ENCODE assay signal across 24 cellular contexts in the genomic region with DNA sequence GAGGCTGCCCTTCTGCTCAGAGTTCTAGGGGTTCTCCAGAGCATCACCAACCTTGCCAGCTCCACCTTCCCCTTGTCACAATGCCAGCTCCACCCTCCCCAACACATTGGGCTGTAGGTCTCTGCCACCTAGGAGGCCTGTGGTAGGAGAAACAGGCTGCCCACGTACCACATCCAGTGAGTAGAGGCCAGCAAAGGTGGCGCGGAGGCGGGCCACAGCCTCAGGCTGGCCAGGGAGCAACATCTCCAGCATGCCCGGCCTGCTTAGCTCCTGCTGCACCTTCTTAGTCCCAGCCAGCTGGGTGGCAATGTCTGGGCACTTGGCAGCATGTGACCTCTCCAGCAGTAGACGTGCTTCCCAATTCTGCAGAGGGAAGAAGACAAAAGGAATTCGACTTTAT. TPM values are rescaled to one million over a fixed set of nuclear protein-coding genes. Genes with fewer than 3 reads are reported as not detected.
A peak's percentile ranks its signal among the peaks of the same experiment; 100 is the strongest.
DNase-seq lines count a peak whose midpoint lies in the region; ATAC-seq, FAIRE-seq and TF ChIP-seq lines count a peak whose summit lies in the region.
"Had no signal": no experiment of that assay in that cellular context is flagged by ENCODE, and none has a peak within 500 bp of the region (broad histone marks: within the 10 kb centered on the region; RNA-seq: fewer than 3 reads in every experiment).

No MANE protein-coding gene starts in this region.

- DNase-seq in left ventricle myocardium superior (no peak), left ventricle myocardium inferior (no peak), K562 (ENCODE audit: extremely low read depth in 1 of 4, low spot score in 3 of 4) (no peak), osteoblast (ENCODE audit: insufficient read length, low spot score, missing footprints) (peak; percentile 8), natural killer cell (no peak), glutamatergic neuron (no peak), COLO668 (lab: John Stamatoyannopoulos, UW; ENCODE audit: unreplicated experiment) (no peak)
- DNase-seq: CD8-positive, alpha-beta T cell; COR-L47; DMS 273 treated with DMSO at 0.1 percent for 48 hours; DMS53; DND-41; EL; GM23248; IMR-90 had no signal

- no peaks in the 10 kb centered on the region for H3K9me3 Mint-ChIP-seq in natural killer cell
- H3K9me3 Mint-ChIP-seq in glutamatergic neuron (ENCODE audit: unreplicated experiment), result no peaks in the 10 kb centered on the region
- H3K9me3 Mint-ChIP-seq: CD8-positive, alpha-beta T cell had no signal

- H4K20me1 ChIP-seq in K562 (replicated peaks; ENCODE audit: control insufficient read depth, insufficient read depth, low read length), result no peaks in the 10 kb centered on the region
- no peaks in the 10 kb centered on the region for H4K20me1 ChIP-seq in osteoblast (ENCODE audit: insufficient read depth, low read length)

- POLR2A ChIA-PET in K562 (lab: Yijun Ruan, JAX), result interaction anchor here (0.7 to 2.8 kb wide), 7 partner anchors 8 to 39 kb away, joined by 3 to 14 read pairs (median 4); a partner anchor contains a TSS

- TF ChIP-seq POLR2A in K562 (conservative IDR thresholded peaks at IDR 0.05), result no peak

- H3K9ac ChIP-seq in K562 (ENCODE audit: insufficient read depth in 1 of 2, low read depth in 2 of 2, low read length in 2 of 2), result no peak overlapping the region
- H3K9ac ChIP-seq: BLaER1 treated with 17β-estradiol and CSF1 and Interleukin-3, amounts not matched to agents 10 nM and 100 nM; GM23248 had no signal

- TF ChIP-seq RAD21 in K562 (CRISPR knock-in tag; conservative IDR thresholded peaks at IDR 0.05 in 1 of 2, IDR thresholded peaks at IDR 0.05 in 1 of 2), result no peak

- 94% methylated on average over 7 of the region's 7 CpGs for WGBS in K562 (ENCODE audit: insufficient coverage, low coverage, missing lambda C conversion rate)

- H3K9me3 ChIP-seq in left ventricle myocardium inferior (replicated peaks) (no peaks in the 10 kb centered on the region), K562 (replicated peaks; ENCODE audit: control insufficient read depth, insufficient read depth, low read depth, low read length) (no peaks in the 10 kb centered on the region), osteoblast (ENCODE audit: low read depth, low read length) (no peaks in the 10 kb centered on the region)
- H3K9me3 ChIP-seq: BLaER1 treated with 17β-estradiol and CSF1 and Interleukin-3, amounts not matched to agents 10 nM and 100 nM; HAP-1 had no signal

- no peak overlapping the region for H3K4me2 ChIP-seq in K562 (ENCODE audit: insufficient read depth, low read length)
- no peak overlapping the region for H3K4me2 ChIP-seq in osteoblast (ENCODE audit: insufficient read depth, low read length)
- H3K4me2 ChIP-seq: BLaER1 treated with 17β-estradiol and CSF1 and Interleukin-3, amounts not matched to agents 10 nM and 100 nM had no signal

- no TSS peak for BruUV-seq in K562 (replicated peaks; lab: Mats Ljungman, UMichigan)

- H3K4me1 ChIP-seq in left ventricle myocardium inferior, result peaks cover 8% of the 10 kb centered on the region
- no peaks in the 10 kb centered on the region for H3K4me1 ChIP-seq in K562 (replicated peaks in 1 of 2; ENCODE audit: control insufficient read depth in 2 of 2, insufficient read depth in 2 of 2, low read length in 2 of 2)
- H3K4me1 ChIP-seq in osteoblast (ENCODE audit: insufficient read depth, low read length), result no peaks in the 10 kb centered on the region
- H3K4me1 ChIP-seq: HAP-1 had no signal

- H3K27me3 Mint-ChIP-seq in natural killer cell (ENCODE audit: low read depth in 2 of 2) (no peaks in the 10 kb centered on the region), glutamatergic neuron (ENCODE audit: unreplicated experiment) (peaks cover 2% of the 10 kb centered on the region)
- H3K27me3 Mint-ChIP-seq: B cell had no signal

- intact Hi-C loops in left ventricle myocardium superior (cut with micrococcal nuclease), result no loop called here
- intact Hi-C loops in left ventricle myocardium inferior (cut with micrococcal nuclease), result no loop called here
- intact Hi-C loops in K562 (cut with micrococcal nuclease), result no loop called here
- intact Hi-C loops in natural killer cell (cut with micrococcal nuclease), result no loop called here

- no peak for TF ChIP-seq CTCF in left ventricle myocardium inferior (IDR thresholded peaks at IDR 0.05; ENCODE audit: borderline replicate concordance)
- TF ChIP-seq CTCF in K562 (IDR thresholded peaks at IDR 0.05 in 2 of 3, conservative IDR thresholded peaks at IDR 0.05 in 1 of 3; ENCODE audit: insufficient read depth in 2 of 3, low read depth in 1 of 3, low read length in 3 of 3), result no peak
- no peak for TF ChIP-seq CTCF in osteoblast (IDR thresholded peaks at IDR 0.05; ENCODE audit: extremely low read depth, low read depth, low read length)
- TF ChIP-seq CTCF in natural killer cell (IDR thresholded peaks at IDR 0.05), result no peak
- TF ChIP-seq CTCF in glutamatergic neuron (IDR thresholded peaks at IDR 0.05; ENCODE audit: partially characterized antibody, unreplicated experiment), result no peak

- H3K9me1 ChIP-seq in K562 (ENCODE audit: control insufficient read depth, insufficient read depth, low read length), result peaks cover 4% of the 10 kb centered on the region

- no peaks in the 10 kb centered on the region for H3K27me3 ChIP-seq in left ventricle myocardium inferior (ENCODE audit: low read depth)
- no peaks in the 10 kb centered on the region for H3K27me3 ChIP-seq in K562 (ENCODE audit: control insufficient read depth in 2 of 2, insufficient read depth in 2 of 2, low read length in 2 of 2)
- no peaks in the 10 kb centered on the region for H3K27me3 ChIP-seq in osteoblast (ENCODE audit: insufficient read depth, low read length)
- H3K27me3 ChIP-seq: BLaER1 treated with 17β-estradiol and CSF1 and Interleukin-3, amounts not matched to agents 10 nM and 100 nM had no signal

- peak; percentile 26 for ATAC-seq in left ventricle myocardium superior
- ATAC-seq in K562, result no peak
- peak; percentile 12 for ATAC-seq in esophagus mucosa
- no peak for ATAC-seq in natural killer cell
- ATAC-seq: CD8-positive, alpha-beta T cell had no signal

- no peak overlapping the region for H3K27ac ChIP-seq in left ventricle myocardium inferior (replicated peaks)
- no peak overlapping the region for H3K27ac ChIP-seq in K562 (ENCODE audit: extremely low read depth, low read depth, low read length)
- H3K27ac ChIP-seq in osteoblast (ENCODE audit: low read depth, low read length), result no peak overlapping the region
- H3K27ac ChIP-seq: BLaER1 treated with 17β-estradiol and CSF1 and Interleukin-3, amounts not matched to agents 10 nM and 100 nM; GM23248; HL-60 had no signal

- H3K27ac Mint-ChIP-seq in natural killer cell (no peak overlapping the region), glutamatergic neuron (ENCODE audit: unreplicated experiment) (no peak overlapping the region)
- H3K27ac Mint-ChIP-seq: B cell; CD8-positive, alpha-beta T cell had no signal

- H3K36me3 Mint-ChIP-seq in natural killer cell (peaks cover 12% of the 10 kb centered on the region), glutamatergic neuron (ENCODE audit: unreplicated experiment) (peaks cover 13% of the 10 kb centered on the region)

- TF ChIP-seq EP300 in K562 (IDR thresholded peaks at IDR 0.05; ENCODE audit: low read length), result no peak

- H3K36me3 ChIP-seq in left ventricle myocardium inferior (peaks cover 41% of the 10 kb centered on the region), K562 (ENCODE audit: control insufficient read depth, insufficient read depth, low read length) (peaks cover 89% of the 10 kb centered on the region; the same call in 2 of the 3 replicates), osteoblast (ENCODE audit: insufficient read depth, low read length) (peaks cover 86% of the 10 kb centered on the region)

- in situ Hi-C loops in K562 (cut with MboI), result no loop called here

- no peak for FAIRE-seq in K562 (lab: Jason Lieb, UNC)
- FAIRE-seq: GM12891 had no signal

- H3K79me2 ChIP-seq in K562 (ENCODE audit: control insufficient read depth, insufficient read depth, low read length) (no peaks in the 10 kb centered on the region), osteoblast (ENCODE audit: insufficient read depth, low read length) (no peaks in the 10 kb centered on the region)

- H3K4me3 Mint-ChIP-seq in natural killer cell (no peak overlapping the region), glutamatergic neuron (ENCODE audit: unreplicated experiment) (no peak overlapping the region)
- H3K4me3 Mint-ChIP-seq: B cell; CD8-positive, alpha-beta T cell had no signal

- H3K4me1 Mint-ChIP-seq in natural killer cell (no peaks in the 10 kb centered on the region), glutamatergic neuron (ENCODE audit: low read depth, unreplicated experiment) (peaks cover 9% of the 10 kb centered on the region)
- H3K4me1 Mint-ChIP-seq: B cell had no signal

- H2AFZ ChIP-seq in K562 (ENCODE audit: low read depth, low read length), result no peak overlapping the region
- H2AFZ ChIP-seq in osteoblast (ENCODE audit: low read length), result no peak overlapping the region
- H2AFZ ChIP-seq: GM23248 had no signal

- H3K4me3 ChIP-seq in left ventricle myocardium inferior, result no peak overlapping the region
- H3K4me3 ChIP-seq in K562, result no peak overlapping the region
- H3K4me3 ChIP-seq in osteoblast (ENCODE audit: insufficient read depth, low read length), result no peak overlapping the region
- H3K4me3 ChIP-seq: BLaER1 treated with 17β-estradiol and CSF1 and Interleukin-3, amounts not matched to agents 10 nM and 100 nM; GM23248; HAP-1 had no signal

- CTCF ChIA-PET in K562 (lab: Yijun Ruan, JAX; ENCODE audit: low intra/inter-chr PET ratio), result no interaction called here

RNA-seq across cellular contexts. Expression of a gene that starts 23.8 kb away (rescaled TPM):
- total RNA-seq in left ventricle myocardium superior, result 18.6 TPM
- total RNA-seq in left ventricle myocardium inferior, result 17.2 TPM
- total RNA-seq in K562 (2011; cell fraction: chromatin; rRNA removed; ENCODE audit: low replicate concordance), result 117 and 229 TPM in 2 replicates
- 129 and 153 TPM in 2 replicates for total RNA-seq in K562 (2011; cell fraction: nucleolus; rRNA removed)
- total RNA-seq in K562 (2011; cell fraction: nucleoplasm; rRNA removed), result 124 and 131 TPM in 2 replicates
- total RNA-seq in K562 (2014; rRNA removed), result 89.4 and 96.2 TPM in 2 replicates
- 67.1 and 71.3 TPM in 2 replicates for total RNA-seq in K562 (2014; rRNA removed; fragmentation: Illumina TruSeq; extraction: Trizol)
- total RNA-seq in K562 (2015; rRNA removed; fragmentation: Illumina TruSeq; extraction: Trizol), result 70.3 and 75.8 TPM in 2 replicates
- total RNA-seq in K562 (2021), result 85.7 and 93.2 TPM in 2 replicates
- polyA plus RNA-seq in K562 (2011; rRNA removed), result 165 and 169 TPM in 2 replicates
- 144 and 148 TPM in 2 replicates for polyA plus RNA-seq in K562 (2011; cell fraction: cytosol; rRNA removed)
- 503 and 533 TPM in 2 replicates for polyA plus RNA-seq in K562 (2011; cell fraction: nucleus; rRNA removed)
- 78.3 and 89.2 TPM in 2 replicates for polyA plus RNA-seq in K562 (2012)
- 102 and 107 TPM in 2 replicates for polyA plus RNA-seq in K562 (2014; fragmentation: Illumina TruSeq; extraction: Trizol)
- 10 to 100 TPM; 18.4 to 40.4 TPM for polyA plus RNA-seq in K562 (2014; fragmentation: Nextera tagmentation; extraction: Ambion mirVana)
- 114 and 130 TPM in 2 replicates for polyA plus RNA-seq in K562 (2014; rRNA removed)
- 71.0 and 82.8 TPM in 2 replicates for polyA minus RNA-seq in K562 (2011; rRNA and poly(A)+ RNA removed)
- 36.4 and 44.4 TPM in 2 replicates for polyA minus RNA-seq in K562 (2011; cell fraction: cytosol; rRNA and poly(A)+ RNA removed)
- polyA minus RNA-seq in K562 (2011; cell fraction: nucleus; rRNA and poly(A)+ RNA removed), result 69.3 and 97.7 TPM in 2 replicates
- total RNA-seq in esophagus mucosa, result 56.9 TPM
- 54.6 and 58.3 TPM in 2 replicates for total RNA-seq in osteoblast
- 10 to 100 TPM; 27.4 to 35.4 (median 30.3) TPM for total RNA-seq in natural killer cell
- 28.2 TPM for total RNA-seq in glutamatergic neuron (ENCODE audit: unreplicated experiment)

RNA-seq across cellular contexts. Expression of a gene that starts 23.9 kb away (rescaled TPM):
- 297 TPM for total RNA-seq in left ventricle myocardium superior
- 253 TPM for total RNA-seq in left ventricle myocardium inferior
- total RNA-seq in K562 (2011; cell fraction: chromatin; rRNA removed; ENCODE audit: low replicate concordance), result 2.0 and 2.6 TPM in 2 replicates
- 1.2 TPM in 2 replicates for total RNA-seq in K562 (2011; cell fraction: nucleolus; rRNA removed)
- 1.3 and 1.8 TPM in 2 replicates for total RNA-seq in K562 (2011; cell fraction: nucleoplasm; rRNA removed)
- total RNA-seq in K562 (2014; rRNA removed), result 0.14 TPM in 1 of 2 replicates, not detected in the other
- total RNA-seq in K562 (2014; rRNA removed; fragmentation: Illumina TruSeq; extraction: Trizol), result not detected in 2 replicates
- 0.11 TPM in 1 of 2 replicates, not detected in the other for total RNA-seq in K562 (2015; rRNA removed; fragmentation: Illumina TruSeq; extraction: Trizol)
- total RNA-seq in K562 (2021), result 0.11 and 0.13 TPM in 2 replicates
- 0.22 and 0.37 TPM in 2 replicates for polyA plus RNA-seq in K562 (2011; rRNA removed)
- 0.22 and 0.32 TPM in 2 replicates for polyA plus RNA-seq in K562 (2011; cell fraction: cytosol; rRNA removed)
- polyA plus RNA-seq in K562 (2011; cell fraction: nucleus; rRNA removed), result 0.80 and 1.3 TPM in 2 replicates
- 0.27 and 0.65 TPM in 2 replicates for polyA plus RNA-seq in K562 (2012)
- 0.06 and 0.07 TPM in 2 replicates for polyA plus RNA-seq in K562 (2014; fragmentation: Illumina TruSeq; extraction: Trizol)
- polyA plus RNA-seq in K562 (2014; fragmentation: Nextera tagmentation; extraction: Ambion mirVana), result not detected
- 0.09 and 0.34 TPM in 2 replicates for polyA plus RNA-seq in K562 (2014; rRNA removed)
- polyA minus RNA-seq in K562 (2011; rRNA and poly(A)+ RNA removed), result not detected in 2 replicates
- polyA minus RNA-seq in K562 (2011; cell fraction: cytosol; rRNA and poly(A)+ RNA removed), result not detected in 2 replicates
- 0.56 and 0.67 TPM in 2 replicates for polyA minus RNA-seq in K562 (2011; cell fraction: nucleus; rRNA and poly(A)+ RNA removed)
- not detected for total RNA-seq in esophagus mucosa
- 0.29 and 0.36 TPM in 2 replicates for total RNA-seq in osteoblast
- total RNA-seq in natural killer cell, result 1 to 10 TPM in 1 of 3 donors, under 1 TPM in 2; 0.18 to 1.0 (median 0.21) TPM
- total RNA-seq in glutamatergic neuron (ENCODE audit: unreplicated experiment), result 1.5 TPM
- total RNA-seq: A172, H4, HT1080, IMR-90 had no signal

RNA-seq across cellular contexts. Expression of a gene that starts 55.4 kb away (rescaled TPM):
- 156 TPM for total RNA-seq in left ventricle myocardium superior
- total RNA-seq in left ventricle myocardium inferior, result 101 TPM
- 516 and 596 TPM in 2 replicates for total RNA-seq in K562 (2011; cell fraction: chromatin; rRNA removed; ENCODE audit: low replicate concordance)
- total RNA-seq in K562 (2011; cell fraction: nucleolus; rRNA removed), result 361 and 396 TPM in 2 replicates
- total RNA-seq in K562 (2011; cell fraction: nucleoplasm; rRNA removed), result 372 and 398 TPM in 2 replicates
- 94.3 and 97.9 TPM in 2 replicates for total RNA-seq in K562 (2014; rRNA removed)
- 49.5 and 52.9 TPM in 2 replicates for total RNA-seq in K562 (2014; rRNA removed; fragmentation: Illumina TruSeq; extraction: Trizol)
- total RNA-seq in K562 (2015; rRNA removed; fragmentation: Illumina TruSeq; extraction: Trizol), result 43.7 and 48.6 TPM in 2 replicates
- total RNA-seq in K562 (2021), result 64.0 and 66.2 TPM in 2 replicates
- polyA plus RNA-seq in K562 (2011; rRNA removed), result 246 and 419 TPM in 2 replicates
- 192 and 432 TPM in 2 replicates for polyA plus RNA-seq in K562 (2011; cell fraction: cytosol; rRNA removed)
- polyA plus RNA-seq in K562 (2011; cell fraction: nucleus; rRNA removed), result 526 and 978 TPM in 2 replicates
- polyA plus RNA-seq in K562 (2012), result 73.5 and 75.8 TPM in 2 replicates
- 64.0 and 77.6 TPM in 2 replicates for polyA plus RNA-seq in K562 (2014; fragmentation: Illumina TruSeq; extraction: Trizol)
- 10 to 100 TPM; 21.9 to 26.5 TPM for polyA plus RNA-seq in K562 (2014; fragmentation: Nextera tagmentation; extraction: Ambion mirVana)
- polyA plus RNA-seq in K562 (2014; rRNA removed), result 78.4 and 81.5 TPM in 2 replicates
- polyA minus RNA-seq in K562 (2011; rRNA and poly(A)+ RNA removed), result 306 and 390 TPM in 2 replicates
- polyA minus RNA-seq in K562 (2011; cell fraction: cytosol; rRNA and poly(A)+ RNA removed), result 144 and 252 TPM in 2 replicates
- 250 and 495 TPM in 2 replicates for polyA minus RNA-seq in K562 (2011; cell fraction: nucleus; rRNA and poly(A)+ RNA removed)
- total RNA-seq in esophagus mucosa, result 83.1 TPM
- total RNA-seq in osteoblast, result 76.4 and 88.4 TPM in 2 replicates
- total RNA-seq in natural killer cell, result 10 to 100 TPM in 1 of 3 donors, 1 to 10 TPM in 2; 2.4 to 11.4 (median 7.5) TPM
- 53.3 TPM for total RNA-seq in glutamatergic neuron (ENCODE audit: unreplicated experiment)

RNA-seq across cellular contexts. Expression of a gene that starts 59.1 kb away (rescaled TPM):
- total RNA-seq in left ventricle myocardium superior (22.0 TPM), left ventricle myocardium inferior (21.6 TPM), K562 (2014; rRNA removed) (5.9 and 8.7 TPM in 2 replicates), K562 (2014; rRNA removed; fragmentation: Illumina TruSeq; extraction: Trizol) (1.9 and 2.9 TPM in 2 replicates), K562 (2015; rRNA removed; fragmentation: Illumina TruSeq; extraction: Trizol) (3.1 and 3.3 TPM in 2 replicates), K562 (2021) (16.4 and 18.3 TPM in 2 replicates), esophagus mucosa (5.1 TPM), osteoblast (10.0 and 12.7 TPM in 2 replicates), natural killer cell (10 to 100 TPM in 2 of 3 donors, 1 to 10 TPM in 1; 7.4 to 12.8 (median 12.1) TPM), glutamatergic neuron (ENCODE audit: unreplicated experiment) (81.9 TPM)
- total RNA-seq in K562 (2011; cell fraction: chromatin; rRNA removed; ENCODE audit: low replicate concordance), result 30.9 and 86.1 TPM in 2 replicates
- total RNA-seq in K562 (2011; cell fraction: nucleolus; rRNA removed), result 84.9 and 89.9 TPM in 2 replicates
- 45.7 and 51.5 TPM in 2 replicates for total RNA-seq in K562 (2011; cell fraction: nucleoplasm; rRNA removed)
- polyA plus RNA-seq in K562 (2011; rRNA removed) (11.4 and 22.1 TPM in 2 replicates), K562 (2014; fragmentation: Illumina TruSeq; extraction: Trizol) (8.4 and 9.8 TPM in 2 replicates), K562 (2014; fragmentation: Nextera tagmentation; extraction: Ambion mirVana) (under 1 TPM; 0.04 to 0.07 TPM), K562 (2014; rRNA removed) (17.3 and 21.6 TPM in 2 replicates)
- 14.2 and 19.5 TPM in 2 replicates for polyA plus RNA-seq in K562 (2011; cell fraction: cytosol; rRNA removed)
- polyA plus RNA-seq in K562 (2011; cell fraction: nucleus; rRNA removed), result 77.0 and 120 TPM in 2 replicates
- 13.0 and 26.9 TPM in 2 replicates for polyA plus RNA-seq in K562 (2012)
- 3.9 and 5.2 TPM in 2 replicates for polyA minus RNA-seq in K562 (2011; rRNA and poly(A)+ RNA removed)
- 8.5 and 14.2 TPM in 2 replicates for polyA minus RNA-seq in K562 (2011; cell fraction: cytosol; rRNA and poly(A)+ RNA removed)
- polyA minus RNA-seq in K562 (2011; cell fraction: nucleus; rRNA and poly(A)+ RNA removed), result 35.8 and 38.2 TPM in 2 replicates

Comparison
In these comparisons a context has a peak if more than half of its experiments do, and no peak if none do; other contexts are left out.
1. ATAC-seq: peak in left ventricle myocardium superior (single experiment) and esophagus mucosa (single experiment); none in K562 (single experiment) and natural killer cell (0 of 3).
2. RNA of a gene that starts 23.9 kb away (total RNA-seq): 297 TPM in left ventricle myocardium superior (single experiment) and 253 TPM in left ventricle myocardium inferior (single experiment); 1.5 TPM in glutamatergic neuron (single experiment), 0.29 to 0.36 TPM in osteoblast, 0.18 to 1.0 TPM in natural killer cell, 0.11 to 2.6 TPM in K562 and not detected in esophagus mucosa (single experiment); every median in the first group is over 10 times any median in the second.